ENCODE assay signal across 10 cellular contexts in genomic region chr2:15177103-15177502, GRCh38.
A peak's percentile ranks its signal among the peaks of the same experiment; 100 is the strongest.
DNase-seq lines count a peak whose midpoint lies in the region; ATAC-seq, FAIRE-seq and TF ChIP-seq lines count a peak whose summit lies in the region.
"Had no signal": no experiment of that assay in that cellular context is flagged by ENCODE, and none has a peak within 500 bp of the region (broad histone marks: within the 10 kb centered on the region; RNA-seq: fewer than 3 reads in every experiment).

No MANE protein-coding gene starts in this region.

- no peak for TF ChIP-seq POLR2A in lower leg skin (IDR thresholded peaks at IDR 0.05)

- H3K4me1 Mint-ChIP-seq in CD4-positive, alpha-beta T cell (ENCODE audit: low read depth): peaks cover 48% of the 10 kb centered on the region
- peaks cover 28% of the 10 kb centered on the region for H3K4me1 Mint-ChIP-seq in activated T-helper 17 cell treated with anti-CD3 and anti-CD28 coated beads, Interleukin-2, amount 50 U/mL, for 72 hours
- H3K4me1 Mint-ChIP-seq in CD14-positive monocyte: no peaks in the 10 kb centered on the region

- POLR2A ChIA-PET in CD4-positive, alpha-beta T cell (lab: Charles Lee): no interaction called here

- no peaks in the 10 kb centered on the region for H4K20me1 ChIP-seq in osteoblast (ENCODE audit: insufficient read depth, low read length)
- H4K20me1 ChIP-seq: BLaER1 treated with 17β-estradiol and CSF1 and Interleukin-3, amounts not matched to agents 10 nM and 100 nM had no signal

- CTCF ChIA-PET in CD4-positive, alpha-beta T cell (lab: Charles Lee): no interaction called here

- H3K79me2 ChIP-seq in osteoblast (ENCODE audit: insufficient read depth, low read length): no peaks in the 10 kb centered on the region

- no peak overlapping the region for H3K4me3 ChIP-seq in osteoblast (ENCODE audit: insufficient read depth, low read length)
- H3K4me3 ChIP-seq in lower leg skin (ENCODE audit: low read depth, poor library complexity, severe bottlenecking): no peak overlapping the region
- H3K4me3 ChIP-seq: BLaER1 treated with 17β-estradiol and CSF1 and Interleukin-3, amounts not matched to agents 10 nM and 100 nM had no signal

- H2AFZ ChIP-seq in osteoblast (ENCODE audit: low read length): no peak overlapping the region

- no peak for TF ChIP-seq CTCF in CD4-positive, alpha-beta T cell (IDR thresholded peaks at IDR 0.05)
- TF ChIP-seq CTCF in osteoblast (IDR thresholded peaks at IDR 0.05; ENCODE audit: extremely low read depth, low read depth, low read length) (no peak), CD14-positive monocyte (IDR thresholded peaks at IDR 0.05) (no peak), lower leg skin (IDR thresholded peaks at IDR 0.05) (no peak)

- peak overlapping the region; percentile 76 for H3K27ac Mint-ChIP-seq in CD4-positive, alpha-beta T cell
- H3K27ac Mint-ChIP-seq in activated T-helper 17 cell treated with anti-CD3 and anti-CD28 coated beads, Interleukin-2, amount 50 U/mL, for 72 hours: peak overlapping the region; percentile 89
- H3K27ac Mint-ChIP-seq in CD14-positive monocyte: no peak overlapping the region
- H3K27ac Mint-ChIP-seq: brain had no signal

- intact Hi-C loops in CD4-positive, alpha-beta T cell (cut with DNase I, micrococcal nuclease): no loop called here
- intact Hi-C loops in CD14-positive monocyte (cut with micrococcal nuclease) (no loop called here), lower leg skin (cut with DNase I; ENCODE audit: low total_unique reads) (no loop called here)

- no peak overlapping the region for H3K27ac ChIP-seq in CD4-positive, alpha-beta T cell (ENCODE audit: low read depth, low read length)
- peak overlapping the region; percentile 13 for H3K27ac ChIP-seq in osteoblast (ENCODE audit: low read depth, low read length)
- H3K27ac ChIP-seq: BLaER1 treated with 17β-estradiol and CSF1 and Interleukin-3, amounts not matched to agents 10 nM and 100 nM had no signal

- DNase-seq in CD4-positive, alpha-beta T cell: peak; percentile 7 to 61 (median 43)
- DNase-seq in HTR-8/SVneo (ENCODE audit: insufficient read length, low spot score) (peak; percentile 4), osteoblast (ENCODE audit: insufficient read length, low spot score, missing footprints) (peak; percentile 42), CD14-positive monocyte (ENCODE audit: low spot score) (no peak), lower leg skin (ENCODE audit: low spot score in 2 of 2) (no peak), T-helper 9 cell (no peak)

- peak; percentile 91 for ATAC-seq in CD4-positive, alpha-beta T cell (ENCODE audit: poor library complexity)
- ATAC-seq in GM21526 (IDR thresholded peaks at IDR 0.05; ENCODE audit: low FRiP score, unreplicated experiment): peak; percentile 95
- peak; percentile 95 for ATAC-seq in activated T-helper 17 cell treated with anti-CD3 and anti-CD28 coated beads, Interleukin-2, amount 50 U/mL, for 72 hours (replicated peaks)

- H3K9me3 Mint-ChIP-seq in CD4-positive, alpha-beta T cell: no peaks in the 10 kb centered on the region
- no peaks in the 10 kb centered on the region for H3K9me3 Mint-ChIP-seq in activated T-helper 17 cell treated with anti-CD3 and anti-CD28 coated beads, Interleukin-2, amount 50 U/mL, for 72 hours
- no peaks in the 10 kb centered on the region for H3K9me3 Mint-ChIP-seq in CD14-positive monocyte
- H3K9me3 Mint-ChIP-seq: brain had no signal

- H3K4me2 ChIP-seq in osteoblast (ENCODE audit: insufficient read depth, low read length): peak overlapping the region; percentile 63
- H3K4me2 ChIP-seq: BLaER1 treated with 17β-estradiol and CSF1 and Interleukin-3, amounts not matched to agents 10 nM and 100 nM had no signal

- H3K27me3 Mint-ChIP-seq in CD4-positive, alpha-beta T cell: no peaks in the 10 kb centered on the region
- no peaks in the 10 kb centered on the region for H3K27me3 Mint-ChIP-seq in activated T-helper 17 cell treated with anti-CD3 and anti-CD28 coated beads, Interleukin-2, amount 50 U/mL, for 72 hours
- no peaks in the 10 kb centered on the region for H3K27me3 Mint-ChIP-seq in CD14-positive monocyte (ENCODE audit: low read depth in 3 of 3)
- H3K27me3 Mint-ChIP-seq: brain had no signal

- 82 to 83% methylated on average over 6 of the region's 6 CpGs for WGBS in lower leg skin, 2 donors

- no peaks in the 10 kb centered on the region for H3K9me3 ChIP-seq in CD4-positive, alpha-beta T cell (ENCODE audit: control insufficient read depth, low read length)
- no peaks in the 10 kb centered on the region for H3K9me3 ChIP-seq in osteoblast (ENCODE audit: low read depth, low read length)
- H3K9me3 ChIP-seq: BLaER1 treated with 17β-estradiol and CSF1 and Interleukin-3, amounts not matched to agents 10 nM and 100 nM had no signal

- no peak for FAIRE-seq in HTR-8/SVneo (lab: Jason Lieb, UNC)

- H3K36me3 ChIP-seq in osteoblast (ENCODE audit: insufficient read depth, low read length): no peaks in the 10 kb centered on the region

- H3K4me3 Mint-ChIP-seq in CD4-positive, alpha-beta T cell: peak overlapping the region; percentile 31
- peak overlapping the region; percentile 69 for H3K4me3 Mint-ChIP-seq in activated T-helper 17 cell treated with anti-CD3 and anti-CD28 coated beads, Interleukin-2, amount 50 U/mL, for 72 hours
- H3K4me3 Mint-ChIP-seq in CD14-positive monocyte: no peak overlapping the region
- H3K4me3 Mint-ChIP-seq: brain had no signal

- H3K36me3 Mint-ChIP-seq in CD4-positive, alpha-beta T cell (ENCODE audit: low read depth): peaks cover 33% of the 10 kb centered on the region
- H3K36me3 Mint-ChIP-seq in activated T-helper 17 cell treated with anti-CD3 and anti-CD28 coated beads, Interleukin-2, amount 50 U/mL, for 72 hours (ENCODE audit: low read depth): peaks cover 38% of the 10 kb centered on the region
- peaks cover 31 to 40% of the 10 kb centered on the region in 2 donors for H3K36me3 Mint-ChIP-seq in CD14-positive monocyte

- no peaks in the 10 kb centered on the region for H3K27me3 ChIP-seq in CD4-positive, alpha-beta T cell (ENCODE audit: control insufficient read depth, insufficient read depth, low read length)
- H3K27me3 ChIP-seq in osteoblast (ENCODE audit: insufficient read depth, low read length): no peaks in the 10 kb centered on the region
- H3K27me3 ChIP-seq: BLaER1 treated with 17β-estradiol and CSF1 and Interleukin-3, amounts not matched to agents 10 nM and 100 nM had no signal

- H3K4me1 ChIP-seq in osteoblast (ENCODE audit: insufficient read depth, low read length): peaks cover 11% of the 10 kb centered on the region

Comparison
In these comparisons a context has a peak if more than half of its experiments do, and no peak if none do; other contexts are left out.
1. DNase-seq: peak in CD4-positive, alpha-beta T cell (10 of 10), HTR-8/SVneo (single experiment) and osteoblast (single experiment); none in CD14-positive monocyte (single experiment), lower leg skin (0 of 2) and T-helper 9 cell (single experiment).
2. H3K27ac Mint-ChIP-seq: peak in CD4-positive, alpha-beta T cell (single experiment) and activated T-helper 17 cell treated with anti-CD3 and anti-CD28 coated beads, Interleukin-2, amount 50 U/mL, for 72 hours (single experiment); none in CD14-positive monocyte (0 of 7).
3. H3K4me3 Mint-ChIP-seq: peak in CD4-positive, alpha-beta T cell (single experiment) and activated T-helper 17 cell treated with anti-CD3 and anti-CD28 coated beads, Interleukin-2, amount 50 U/mL, for 72 hours (single experiment); none in CD14-positive monocyte (0 of 2).
4. Peak in every context shown above with its lines, with median percentiles within 50 percentile points of each other: ATAC-seq.